Comparison of ENCODE assay signal across 16 cellular contexts in genomic region chr6:111620168-111620567, GRCh38.
"Had no signal": no experiment of that assay in that cellular context is flagged by ENCODE, and none has a peak within 500 bp of the region (broad histone marks: within the 10 kb centered on the region; RNA-seq: fewer than 3 reads in every experiment).

No MANE protein-coding gene starts in this region.

- H3K4me1 Mint-ChIP-seq: activated naive CD8-positive, alpha-beta T cell treated with anti-CD3 and anti-CD28 coated beads, Interleukin-2, amount 10 ng/mL, durations not matched to agents 7 days and 5 days; naive B cell; T-helper 17 cell had no signal

- ATAC-seq: activated T-cell treated with anti-CD3 and anti-CD28 coated beads, Interleukin-2, amount 50 U/mL, for 72 hours; T-helper 17 cell had no signal

- DNase-seq: activated CD4-positive, alpha-beta T cell treated with anti-CD3 and anti-CD28 coated beads, Interleukin-2, amount 10 ng/mL, durations not matched to agents 7 days and 5 days; activated CD4-positive, CD25-positive, alpha-beta regulatory T cell; activated gamma-delta T cell treated with Interleukin-2 at 50 U/mL for 16 hours; activated naive CD8-positive, alpha-beta T cell treated with anti-CD3 and anti-CD28 coated beads, Interleukin-2, amount 10 ng/mL, durations not matched to agents 7 days and 5 days; activated T-cell treated with anti-CD3 and anti-CD28 coated beads, Interleukin-2, amount 50 U/mL, for 72 hours; effector CD4-positive, alpha-beta T cell; naive B cell; right lobe of liver; stimulated activated CD4-positive, alpha-beta T cell treated with anti-CD3 and anti-CD28 coated beads, Interleukin-2, amount 100 ng/mL, for 24 hours; stimulated activated naive CD4-positive, alpha-beta T cell; substantia nigra; T-helper 17 cell; trophoblast cell had no signal

- H3K27ac Mint-ChIP-seq: activated CD4-positive, alpha-beta T cell treated with anti-CD3 and anti-CD28 coated beads, Interleukin-2, amount 10 ng/mL, durations not matched to agents 7 days and 5 days; activated naive CD8-positive, alpha-beta T cell treated with anti-CD3 and anti-CD28 coated beads, Interleukin-2, amount 10 ng/mL, durations not matched to agents 7 days and 5 days; activated T-cell treated with anti-CD3 and anti-CD28 coated beads, Interleukin-2, amount 50 U/mL, for 72 hours; mesothelial cell of epicardium; naive B cell; progenitor cell of endocrine pancreas; T-helper 17 cell had no signal

- H3K9me3 Mint-ChIP-seq: activated CD4-positive, alpha-beta T cell treated with anti-CD3 and anti-CD28 coated beads, Interleukin-2, amount 10 ng/mL, durations not matched to agents 7 days and 5 days; activated naive CD8-positive, alpha-beta T cell treated with anti-CD3 and anti-CD28 coated beads, Interleukin-2, amount 10 ng/mL, durations not matched to agents 7 days and 5 days; activated T-cell treated with anti-CD3 and anti-CD28 coated beads, Interleukin-2, amount 50 U/mL, for 72 hours; mesothelial cell of epicardium; naive B cell had no signal

- H3K4me3 ChIP-seq: ascending aorta, right lobe of liver had no signal

- H3K27ac ChIP-seq: ascending aorta, right lobe of liver had no signal

- H3K4me1 ChIP-seq: right lobe of liver had no signal

- H3K36me3 Mint-ChIP-seq: activated naive CD8-positive, alpha-beta T cell treated with anti-CD3 and anti-CD28 coated beads, Interleukin-2, amount 10 ng/mL, durations not matched to agents 7 days and 5 days; mesothelial cell of epicardium; naive B cell had no signal

- H3K36me3 ChIP-seq: ascending aorta, right lobe of liver had no signal

- H3K4me3 Mint-ChIP-seq: activated CD4-positive, alpha-beta T cell treated with anti-CD3 and anti-CD28 coated beads, Interleukin-2, amount 10 ng/mL, durations not matched to agents 7 days and 5 days; activated naive CD8-positive, alpha-beta T cell treated with anti-CD3 and anti-CD28 coated beads, Interleukin-2, amount 10 ng/mL, durations not matched to agents 7 days and 5 days; activated T-cell treated with anti-CD3 and anti-CD28 coated beads, Interleukin-2, amount 50 U/mL, for 72 hours; mesothelial cell of epicardium; T-helper 17 cell had no signal

- H3K27me3 ChIP-seq: ascending aorta, right lobe of liver had no signal

- H3K9me3 ChIP-seq: ascending aorta, right lobe of liver had no signal
